8 cellular contexts compared by ENCODE assay signal in the genomic region with DNA sequence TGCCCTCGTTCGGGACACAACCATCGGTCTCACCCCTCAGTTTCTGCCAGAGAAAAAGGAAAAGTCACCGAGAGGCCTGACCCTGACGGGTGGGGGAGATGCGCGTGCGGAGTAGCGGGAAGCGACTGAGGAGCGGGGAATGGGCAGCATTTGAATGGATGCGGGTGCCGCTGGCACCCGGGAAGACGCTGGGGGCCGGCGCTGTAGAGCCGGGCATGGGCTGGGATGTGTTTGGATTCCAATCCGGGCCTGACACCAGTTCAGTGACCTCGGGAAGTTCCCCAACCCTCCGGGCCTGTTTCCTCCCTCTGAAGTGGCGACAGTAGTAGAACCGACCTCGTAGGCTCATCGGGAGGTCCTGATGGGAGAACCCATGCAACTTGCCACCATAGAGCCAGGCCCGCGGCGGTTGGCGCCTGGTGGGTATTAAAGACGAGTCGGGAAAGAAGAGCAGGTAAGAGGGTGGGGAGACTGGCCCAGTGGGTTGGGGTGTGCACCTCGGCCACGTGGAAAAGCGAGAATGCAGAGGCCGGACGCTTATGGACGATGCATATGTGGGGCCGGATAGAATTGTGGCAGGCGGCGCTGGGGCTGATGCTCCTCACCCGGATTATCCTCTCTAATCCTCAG. TPM values are rescaled to one million over a fixed set of nuclear protein-coding genes. Genes with fewer than 3 reads are reported as not detected.
DNase-seq lines count a peak whose midpoint lies in the region; ATAC-seq and TF ChIP-seq lines count a peak whose summit lies in the region.

No MANE protein-coding gene starts in this region.

- peak overlapping the region; percentile 84 to 97 (median 92) for H3K9ac ChIP-seq in subcutaneous abdominal adipose tissue (ENCODE audit: low read length in 5 of 5)

- H3K9me3 ChIP-seq in subcutaneous abdominal adipose tissue (ENCODE audit: control insufficient read depth in 5 of 5, low read length in 5 of 5) = no peaks in the 10 kb centered on the region

- H3K9me3 Mint-ChIP-seq in natural killer cell treated with Interleukin-12 subunit alpha and Interleukin-12 subunit beta and Interleukin-15 and Interleukin-18, amount 100 ng/mL, for 72 hours = no peaks in the 10 kb centered on the region

- peak; percentile 5 for ATAC-seq in HG03342 (IDR thresholded peaks at IDR 0.05; ENCODE audit: unreplicated experiment)
- ATAC-seq in natural killer cell treated with Interleukin-12 subunit alpha and Interleukin-12 subunit beta and Interleukin-15 and Interleukin-18, amount 100 ng/mL, for 72 hours = peak; percentile 1 to 8
- ATAC-seq in GM21360 (IDR thresholded peaks at IDR 0.05; ENCODE audit: unreplicated experiment) = no peak

- peaks cover 19% of the 10 kb centered on the region for H3K36me3 Mint-ChIP-seq in natural killer cell treated with Interleukin-12 subunit alpha and Interleukin-12 subunit beta and Interleukin-15 and Interleukin-18, amount 100 ng/mL, for 72 hours

- no peaks in the 10 kb centered on the region for H3K27me3 ChIP-seq in subcutaneous abdominal adipose tissue (ENCODE audit: control insufficient read depth in 5 of 5, insufficient read depth in 4 of 5, low read length in 5 of 5)

- peaks cover 0 to 3% of the 10 kb centered on the region in 2 donors for H3K27me3 Mint-ChIP-seq in natural killer cell treated with Interleukin-12 subunit alpha and Interleukin-12 subunit beta and Interleukin-15 and Interleukin-18, amount 100 ng/mL, for 72 hours

- H3K4me3 ChIP-seq in epithelial cell of esophagus (ENCODE audit: low read length) (peak overlapping the region; percentile 89), subcutaneous abdominal adipose tissue (ENCODE audit: low read depth in 1 of 5, low read length in 5 of 5) (peak overlapping the region; percentile 84 to 91 (median 88))

- H3K4me1 Mint-ChIP-seq in natural killer cell treated with Interleukin-12 subunit alpha and Interleukin-12 subunit beta and Interleukin-15 and Interleukin-18, amount 100 ng/mL, for 72 hours (ENCODE audit: low read depth in 2 of 2) = peaks cover 30 to 57% of the 10 kb centered on the region in 2 donors

- H3K27ac ChIP-seq in subcutaneous abdominal adipose tissue (ENCODE audit: low read depth, low read length) = peak overlapping the region; percentile 89

- H3K27ac Mint-ChIP-seq in natural killer cell treated with Interleukin-12 subunit alpha and Interleukin-12 subunit beta and Interleukin-15 and Interleukin-18, amount 100 ng/mL, for 72 hours = peak overlapping the region; percentile 35 to 90

- peak; percentile 88 for DNase-seq in NCI-H82 (lab: John Stamatoyannopoulos, UW)
- no peak for DNase-seq in NCI-H82 treated with DMSO at 0.1 percent for 48 hours (lab: John Stamatoyannopoulos, UW; ENCODE audit: unreplicated experiment)
- DNase-seq in activated CD4-positive, alpha-beta T cell treated with anti-CD3 and anti-CD28 coated beads for 48 hours = peak; percentile 55
- DNase-seq in epithelial cell of esophagus (ENCODE audit: low read depth) = peak; percentile 43
- no peak for DNase-seq in natural killer cell treated with Interleukin-12 subunit alpha and Interleukin-12 subunit beta and Interleukin-15 and Interleukin-18, amount 100 ng/mL, for 72 hours (ENCODE audit: low spot score)

- H3K36me3 ChIP-seq in subcutaneous abdominal adipose tissue (ENCODE audit: control insufficient read depth in 5 of 5, insufficient read depth in 5 of 5, low read length in 5 of 5) = peaks cover under 1 to 6% (median 3%) of the 10 kb centered on the region in 5 donors

- no peak for TF ChIP-seq CTCF in epithelial cell of esophagus (IDR thresholded peaks at IDR 0.05; ENCODE audit: insufficient read depth, low read depth, low read length, missing control alignments)

- peaks cover 2 to 41% (median 33%) of the 10 kb centered on the region in 5 donors for H3K4me1 ChIP-seq in subcutaneous abdominal adipose tissue (ENCODE audit: control insufficient read depth in 5 of 5, insufficient read depth in 5 of 5, low read length in 5 of 5)

- H3K4me3 Mint-ChIP-seq in natural killer cell treated with Interleukin-12 subunit alpha and Interleukin-12 subunit beta and Interleukin-15 and Interleukin-18, amount 100 ng/mL, for 72 hours = peak overlapping the region; percentile 89

RNA-seq across cellular contexts. Expression of a gene that starts 0.6 kb away (rescaled TPM):
- total RNA-seq in natural killer cell treated with Interleukin-12 subunit alpha and Interleukin-12 subunit beta and Interleukin-15 and Interleukin-18, amount 100 ng/mL, for 72 hours = 10 to 100 TPM; 47.8 to 88.4 TPM

Comparison
In these comparisons a context has a peak if more than half of its experiments do, and no peak if none do; other contexts are left out.
1. DNase-seq: peak in NCI-H82 (single experiment), activated CD4-positive, alpha-beta T cell treated with anti-CD3 and anti-CD28 coated beads for 48 hours (single experiment) and epithelial cell of esophagus (single experiment); none in NCI-H82 treated with DMSO at 0.1 percent for 48 hours (single experiment) and natural killer cell treated with Interleukin-12 subunit alpha and Interleukin-12 subunit beta and Interleukin-15 and Interleukin-18, amount 100 ng/mL, for 72 hours (single experiment).